8 cellular contexts compared by ENCODE assay signal in the genomic region with DNA sequence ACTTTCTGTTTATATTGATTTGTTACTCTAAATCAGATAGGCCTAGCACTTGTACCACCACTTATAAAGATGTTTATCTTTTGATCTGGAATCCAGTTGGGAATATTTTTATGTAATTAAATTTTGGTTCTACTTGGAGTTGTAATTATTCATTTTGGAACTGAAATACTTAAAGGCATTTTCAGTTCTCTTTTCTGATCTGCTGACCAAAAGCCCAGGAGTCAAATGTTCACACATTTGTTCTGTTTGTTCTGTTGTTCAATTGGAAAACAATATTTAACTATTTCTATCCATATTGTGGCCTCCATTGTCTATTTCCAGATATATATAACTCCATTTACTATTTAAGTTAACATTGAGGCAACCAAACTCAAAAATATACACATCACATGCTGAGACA.
"Had no signal": no experiment of that assay in that cellular context is flagged by ENCODE, and none has a peak within 500 bp of the region (broad histone marks: within the 10 kb centered on the region; RNA-seq: fewer than 3 reads in every experiment).

No MANE protein-coding gene starts in this region.

- H3K9me3 Mint-ChIP-seq: IgD-negative memory B cell had no signal

- H3K27me3 Mint-ChIP-seq: IgD-negative memory B cell had no signal

- H3K4me3 Mint-ChIP-seq: IgD-negative memory B cell had no signal

- H3K27ac Mint-ChIP-seq: IgD-negative memory B cell had no signal

- H3K4me1 Mint-ChIP-seq: IgD-negative memory B cell had no signal

- FAIRE-seq: HepG2, HTR-8/SVneo, K562 had no signal

- H3K4me3 ChIP-seq: K562 had no signal

- ATAC-seq: HepG2, K562 had no signal

- H3K27ac ChIP-seq: HL-60 had no signal

- DNase-seq: IMR-90, KBM-7, KG1 had no signal

- H3K36me3 Mint-ChIP-seq: IgD-negative memory B cell had no signal
